In the genomic region with DNA sequence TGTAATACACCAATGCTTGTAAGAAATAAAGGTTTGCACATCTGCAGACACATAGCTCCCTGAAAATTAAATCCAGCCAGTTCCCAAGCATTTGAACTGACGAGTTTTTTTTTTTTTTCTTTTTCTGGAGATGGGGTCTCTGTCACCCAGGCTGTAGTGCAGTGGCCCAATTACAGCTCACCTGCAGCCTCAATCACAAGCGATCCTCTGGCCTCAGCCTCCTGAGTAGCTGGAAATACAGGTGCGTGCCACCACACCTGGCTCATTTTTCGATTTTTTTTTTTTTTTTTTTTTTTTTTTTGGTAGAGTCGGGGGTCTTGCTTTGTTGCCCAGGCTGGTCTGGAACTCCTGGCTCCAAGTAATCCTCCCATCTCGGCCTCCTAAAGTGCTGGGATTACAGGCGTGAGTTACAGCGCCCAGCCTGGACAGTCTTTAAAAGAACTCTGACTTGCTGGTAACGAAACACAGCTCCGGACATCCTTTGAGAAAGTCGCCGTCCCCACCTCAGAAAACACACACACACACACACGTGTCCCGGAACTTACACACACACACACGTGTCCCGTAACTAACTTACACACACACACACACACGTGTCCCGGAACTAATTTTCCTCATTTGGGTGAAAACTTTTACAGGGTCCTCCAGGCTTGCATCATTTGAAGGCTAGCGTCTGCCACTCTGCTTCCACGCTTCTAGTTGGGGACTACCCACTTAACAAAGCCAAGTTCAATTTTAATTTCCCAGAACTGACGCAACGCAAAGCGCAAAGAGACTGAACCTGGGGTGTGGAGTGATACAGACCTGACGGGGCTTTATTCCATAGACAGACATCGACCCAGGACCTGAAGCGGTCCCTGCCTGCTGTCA, we compare ENCODE assay signal across 8 cellular contexts. TPM values are rescaled to one million over a fixed set of nuclear protein-coding genes. Genes with fewer than 3 reads are reported as not detected.
DNase-seq lines count a peak whose midpoint lies in the region; ATAC-seq and TF ChIP-seq lines count a peak whose summit lies in the region.

No MANE protein-coding gene starts in this region.

- ATAC-seq in Right ventricle myocardium inferior (peak; percentile 50), HG02642 (IDR thresholded peaks at IDR 0.05; ENCODE audit: poor library complexity, unreplicated experiment) (peak; percentile 25), Right ventricle myocardium superior (ENCODE audit: poor library complexity) (peak; percentile 65)

- intact Hi-C loops in Right ventricle myocardium inferior (cut with DNase I), result no loop called here
- intact Hi-C loops in cardiac septum (cut with DNase I), result no loop called here
- intact Hi-C loops in activated T-helper 2 cell treated with anti-CD3 and anti-CD28 coated beads, Interferon-gamma antibody, Interleukin-2, Interleukin-4, amounts not matched to agents 10 μg/mL and 5 μg/mL and 100 μg/mL, durations not matched to agents 14 hours and 24 hours and 36 hours (cut with micrococcal nuclease), result loop anchor here (5.0 kb wide), 1 partner anchor 281 kb away; the partner anchor contains the start of gene TECPR1
- intact Hi-C loops in Right ventricle myocardium superior (cut with DNase I), result no loop called here

- no peak for DNase-seq in Right ventricle myocardium inferior (ENCODE audit: missing footprints)
- DNase-seq in cardiac septum (ENCODE audit: low spot score), result no peak
- peak; percentile 76 for DNase-seq in NAMALWA (ENCODE audit: low spot score)
- DNase-seq in activated T-helper 2 cell treated with anti-CD3 and anti-CD28 coated beads, Interferon-gamma antibody, Interleukin-2, Interleukin-4, amounts not matched to agents 10 μg/mL and 5 μg/mL and 100 μg/mL, durations not matched to agents 14 hours and 24 hours and 36 hours (ENCODE audit: low spot score), result no peak
- DNase-seq in Right ventricle myocardium superior, result no peak
- no peak for DNase-seq in progenitor cell of endocrine pancreas (ENCODE audit: low spot score, unreplicated experiment)
- no peak for DNase-seq in NCI-H2107 treated with DMSO at 0.1 percent for 48 hours (lab: John Stamatoyannopoulos, UW; ENCODE audit: unreplicated experiment)

- peaks cover 10% of the 10 kb centered on the region for H3K4me1 Mint-ChIP-seq in activated T-helper 2 cell treated with anti-CD3 and anti-CD28 coated beads, Interferon-gamma antibody, Interleukin-2, Interleukin-4, amounts not matched to agents 10 μg/mL and 5 μg/mL and 100 μg/mL, durations not matched to agents 14 hours and 24 hours and 36 hours (ENCODE audit: low read depth)
- peaks cover 6% of the 10 kb centered on the region for H3K4me1 Mint-ChIP-seq in progenitor cell of endocrine pancreas (ENCODE audit: low read depth)

- H3K36me3 Mint-ChIP-seq in activated T-helper 2 cell treated with anti-CD3 and anti-CD28 coated beads, Interferon-gamma antibody, Interleukin-2, Interleukin-4, amounts not matched to agents 10 μg/mL and 5 μg/mL and 100 μg/mL, durations not matched to agents 14 hours and 24 hours and 36 hours (ENCODE audit: low read depth), result peaks cover 43% of the 10 kb centered on the region
- H3K36me3 Mint-ChIP-seq in progenitor cell of endocrine pancreas (ENCODE audit: insufficient read depth), result peaks cover 19% of the 10 kb centered on the region

- no peak for TF ChIP-seq CTCF in progenitor cell of endocrine pancreas (IDR thresholded peaks at IDR 0.05; ENCODE audit: unreplicated experiment)

- H3K9me3 Mint-ChIP-seq in activated T-helper 2 cell treated with anti-CD3 and anti-CD28 coated beads, Interferon-gamma antibody, Interleukin-2, Interleukin-4, amounts not matched to agents 10 μg/mL and 5 μg/mL and 100 μg/mL, durations not matched to agents 14 hours and 24 hours and 36 hours, result peaks cover 3% of the 10 kb centered on the region
- H3K9me3 Mint-ChIP-seq in progenitor cell of endocrine pancreas (ENCODE audit: low read depth), result peaks cover 3% of the 10 kb centered on the region

- H3K27me3 Mint-ChIP-seq in activated T-helper 2 cell treated with anti-CD3 and anti-CD28 coated beads, Interferon-gamma antibody, Interleukin-2, Interleukin-4, amounts not matched to agents 10 μg/mL and 5 μg/mL and 100 μg/mL, durations not matched to agents 14 hours and 24 hours and 36 hours (ENCODE audit: low read depth), result no peaks in the 10 kb centered on the region
- peaks cover 3% of the 10 kb centered on the region for H3K27me3 Mint-ChIP-seq in progenitor cell of endocrine pancreas

- peak overlapping the region; percentile 92 for H3K27ac Mint-ChIP-seq in activated T-helper 2 cell treated with anti-CD3 and anti-CD28 coated beads, Interferon-gamma antibody, Interleukin-2, Interleukin-4, amounts not matched to agents 10 μg/mL and 5 μg/mL and 100 μg/mL, durations not matched to agents 14 hours and 24 hours and 36 hours
- H3K27ac Mint-ChIP-seq in progenitor cell of endocrine pancreas, result peak overlapping the region; percentile 92

- peak overlapping the region; percentile 97 for H3K4me3 Mint-ChIP-seq in activated T-helper 2 cell treated with anti-CD3 and anti-CD28 coated beads, Interferon-gamma antibody, Interleukin-2, Interleukin-4, amounts not matched to agents 10 μg/mL and 5 μg/mL and 100 μg/mL, durations not matched to agents 14 hours and 24 hours and 36 hours (ENCODE audit: low read depth)
- H3K4me3 Mint-ChIP-seq in progenitor cell of endocrine pancreas (ENCODE audit: low read depth), result peak overlapping the region; percentile 94

RNA-seq across cellular contexts. Expression of gene OCM2, which starts 18.6 kb away (rescaled TPM):
- total RNA-seq in Right ventricle myocardium inferior, result not detected
- total RNA-seq in cardiac septum, result not detected
- not detected in 2 replicates for total RNA-seq in activated T-helper 2 cell treated with anti-CD3 and anti-CD28 coated beads, Interferon-gamma antibody, Interleukin-2, Interleukin-4, amounts not matched to agents 10 μg/mL and 5 μg/mL and 100 μg/mL, durations not matched to agents 14 hours and 24 hours and 36 hours
- total RNA-seq in Right ventricle myocardium superior, result not detected
- total RNA-seq in progenitor cell of endocrine pancreas, result not detected in 2 replicates
